In genomic region chr20:24151621-24152020, GRCh38 we compare ENCODE assay signal across 16 cellular contexts.
DNase-seq lines count a peak whose midpoint lies in the region; ATAC-seq lines count a peak whose summit lies in the region.
"Had no signal": no experiment of that assay in that cellular context is flagged by ENCODE, and none has a peak within 500 bp of the region (broad histone marks: within the 10 kb centered on the region; RNA-seq: fewer than 3 reads in every experiment).

No MANE protein-coding gene starts in this region.

- peaks cover 0 to 16% of the 10 kb centered on the region in 2 donors for H3K9me3 Mint-ChIP-seq in stimulated activated naive CD8-positive, alpha-beta T cell treated with anti-CD3 and anti-CD28 coated beads, Interleukin-15, amount 100 ng/mL, for 72 hours
- H3K9me3 Mint-ChIP-seq: CD4-positive, CD25-positive, alpha-beta regulatory T cell; GM23338 had no signal

- H3K27me3 Mint-ChIP-seq in stimulated activated naive CD8-positive, alpha-beta T cell treated with anti-CD3 and anti-CD28 coated beads, Interleukin-15, amount 100 ng/mL, for 72 hours: peaks cover 16% of the 10 kb centered on the region

- H3K4me3 Mint-ChIP-seq in stimulated activated naive CD8-positive, alpha-beta T cell treated with anti-CD3 and anti-CD28 coated beads, Interleukin-15, amount 100 ng/mL, for 72 hours: no peak overlapping the region
- H3K4me3 Mint-ChIP-seq: CD4-positive, CD25-positive, alpha-beta regulatory T cell; CD8-positive, alpha-beta T cell; GM23338; H9 had no signal

- peak overlapping the region; percentile 14 to 72 for H3K27ac Mint-ChIP-seq in stimulated activated naive CD8-positive, alpha-beta T cell treated with anti-CD3 and anti-CD28 coated beads, Interleukin-15, amount 100 ng/mL, for 72 hours
- H3K27ac Mint-ChIP-seq: CD4-positive, CD25-positive, alpha-beta regulatory T cell; CD8-positive, alpha-beta T cell; GM23338; H9 had no signal

- no peak for DNase-seq in stimulated activated naive CD8-positive, alpha-beta T cell treated with anti-CD3 and anti-CD28 coated beads, Interleukin-15, amount 100 ng/mL, for 72 hours
- no peak for DNase-seq in stimulated activated naive CD8-positive, alpha-beta T cell treated with anti-CD3 and anti-CD28 coated beads, Interleukin-15, Interleukin-2, amounts not matched to agents 100 U/mL and 50 U/mL, for 24 hours
- peak; percentile 31 for DNase-seq in ecto neural progenitor cell (ENCODE audit: low spot score)
- DNase-seq in mesenteric fat pad (ENCODE audit: low spot score): peak; percentile 22
- no peak for DNase-seq in T-helper 2 cell
- no peak for DNase-seq in HuH-7 (ENCODE audit: low spot score)
- DNase-seq: Caco-2; CD4-positive, CD25-positive, alpha-beta regulatory T cell; CD8-positive, alpha-beta T cell; DMS153; EL; GDM1; H9 had no signal

- ATAC-seq in stimulated activated naive CD8-positive, alpha-beta T cell treated with anti-CD3 and anti-CD28 coated beads, Interleukin-15, amount 100 ng/mL, for 72 hours: no peak
- ATAC-seq in stimulated activated naive CD8-positive, alpha-beta T cell treated with anti-CD3 and anti-CD28 coated beads, Interleukin-15, Interleukin-2, amounts not matched to agents 100 U/mL and 50 U/mL, for 24 hours: no peak
- ATAC-seq: CD8-positive, alpha-beta T cell; GM12878; GM23338; HCT116 had no signal

- peaks cover 14% of the 10 kb centered on the region for H3K4me1 Mint-ChIP-seq in stimulated activated naive CD8-positive, alpha-beta T cell treated with anti-CD3 and anti-CD28 coated beads, Interleukin-15, amount 100 ng/mL, for 72 hours

Comparison
In these comparisons a context has a peak if more than half of its experiments do, and no peak if none do; other contexts are left out.
1. DNase-seq: peak in ecto neural progenitor cell (single experiment) and mesenteric fat pad (single experiment); none in stimulated activated naive CD8-positive, alpha-beta T cell treated with anti-CD3 and anti-CD28 coated beads, Interleukin-15, amount 100 ng/mL, for 72 hours (0 of 2), stimulated activated naive CD8-positive, alpha-beta T cell treated with anti-CD3 and anti-CD28 coated beads, Interleukin-15, Interleukin-2, amounts not matched to agents 100 U/mL and 50 U/mL, for 24 hours (single experiment), T-helper 2 cell (0 of 5) and HuH-7 (single experiment).